In genomic region chr4:75671802-75672421, GRCh38 we compare ENCODE assay signal across 8 cellular contexts. TPM values are rescaled to one million over a fixed set of nuclear protein-coding genes. Genes with fewer than 3 reads are reported as not detected.
A peak's percentile ranks its signal among the peaks of the same experiment; 100 is the strongest.
DNase-seq lines count a peak whose midpoint lies in the region; ATAC-seq and TF ChIP-seq lines count a peak whose summit lies in the region.

No MANE protein-coding gene starts in this region.

- H3K27ac ChIP-seq in gastroesophageal sphincter (peak overlapping the region; percentile 85 to 99 (median 97)), skin epidermis (peak overlapping the region in 20 of 21 experiments; percentile 86 to 97 (median 93))

- H3K9me3 ChIP-seq in T-helper 17 cell (ENCODE audit: control insufficient read depth, low read length, poor library complexity, severe bottlenecking) = no peaks in the 10 kb centered on the region
- H3K9me3 ChIP-seq in gastroesophageal sphincter = no peaks in the 10 kb centered on the region

- ATAC-seq in T-helper 17 cell (no peak), gastroesophageal sphincter (no peak), HG02981 (IDR thresholded peaks at IDR 0.05; ENCODE audit: unreplicated experiment) (no peak), GM21447 (IDR thresholded peaks at IDR 0.05; ENCODE audit: unreplicated experiment) (no peak), HG03039 (IDR thresholded peaks at IDR 0.05; ENCODE audit: unreplicated experiment) (no peak)

- H3K4me3 ChIP-seq in H7 (ENCODE audit: insufficient read depth, low read depth, low read length) (peak overlapping the region; percentile 91), gastroesophageal sphincter (peak overlapping the region; percentile 73 to 76), skin epidermis (peak overlapping the region; percentile 71 to 100 (median 92))

- H3K4me3 Mint-ChIP-seq in T-helper 17 cell = peak overlapping the region; percentile 99

- no peaks in the 10 kb centered on the region for H3K27me3 Mint-ChIP-seq in T-helper 17 cell

- DNase-seq in H7 (no peak), T-helper 17 cell (no peak), hippocampal formation (lab: John Stamatoyannopoulos, UW) (no peak)

- TF ChIP-seq EP300 in gastroesophageal sphincter (IDR thresholded peaks at IDR 0.05) = no peak

- TF ChIP-seq CTCF in gastroesophageal sphincter (IDR thresholded peaks at IDR 0.05) = no peak

- 4 to 6% methylated on average over 8 to 10 of the region's 10 CpGs for WGBS in gastroesophageal sphincter (ENCODE audit: low coverage in 1 of 2), 2 donors

- H3K36me3 Mint-ChIP-seq in T-helper 17 cell (ENCODE audit: low read depth) = peaks cover 12% of the 10 kb centered on the region

- H3K36me3 ChIP-seq in H7 (replicated peaks; ENCODE audit: control insufficient read depth, insufficient read depth, low read length) (no peaks in the 10 kb centered on the region; the same call in 1 of the 2 replicates), gastroesophageal sphincter (no peaks in the 10 kb centered on the region)

- H3K27ac Mint-ChIP-seq in T-helper 17 cell = peak overlapping the region; percentile 100

- H3K27me3 ChIP-seq in H7 (ENCODE audit: control insufficient read depth, insufficient read depth, low read length) (no peaks in the 10 kb centered on the region), gastroesophageal sphincter (no peaks in the 10 kb centered on the region)

- peaks cover 2 to 60% (median 9%) of the 10 kb centered on the region in 3 donors for H3K4me1 ChIP-seq in gastroesophageal sphincter

- no peak for TF ChIP-seq POLR2A in gastroesophageal sphincter (IDR thresholded peaks at IDR 0.05)

- H3K4me1 Mint-ChIP-seq in T-helper 17 cell = peaks cover 57% of the 10 kb centered on the region

RNA-seq across cellular contexts. Expression of gene G3BP2, which starts 1.3 kb away (rescaled TPM):
- 175 and 189 TPM in 2 replicates for total RNA-seq in H7 (2014; rRNA removed; shearing (Covaris generic))
- total RNA-seq in T-helper 17 cell (100 to 1,000 TPM; 323 to 339 TPM), gastroesophageal sphincter (100 to 1,000 TPM in 3 of 4 donors, 10 to 100 TPM in 1; 98.6 to 152 (median 129) TPM)

RNA-seq across cellular contexts. Expression of gene CDKL2, which starts 41.6 kb away (rescaled TPM):
- 0.18 and 0.28 TPM in 2 replicates for total RNA-seq in H7 (2014; rRNA removed; shearing (Covaris generic))
- 1 to 10 TPM in 1 of 2 donors, under 1 TPM in 1; 0.67 to 1.3 TPM for total RNA-seq in T-helper 17 cell
- total RNA-seq in gastroesophageal sphincter = 1 to 10 TPM; 3.9 to 8.1 (median 6.0) TPM

RNA-seq across cellular contexts. Expression of gene USO1, which starts 52.5 kb away (rescaled TPM):
- 136 and 185 TPM in 2 replicates for total RNA-seq in H7 (2014; rRNA removed; shearing (Covaris generic))
- total RNA-seq in T-helper 17 cell = 10 to 100 TPM; 24.0 to 27.8 TPM
- total RNA-seq in gastroesophageal sphincter = 100 to 1,000 TPM in 1 of 4 donors, 10 to 100 TPM in 3; 74.4 to 111 (median 87.9) TPM
